Comparison of ENCODE assay signal across 1 cellular context in the genomic region with DNA sequence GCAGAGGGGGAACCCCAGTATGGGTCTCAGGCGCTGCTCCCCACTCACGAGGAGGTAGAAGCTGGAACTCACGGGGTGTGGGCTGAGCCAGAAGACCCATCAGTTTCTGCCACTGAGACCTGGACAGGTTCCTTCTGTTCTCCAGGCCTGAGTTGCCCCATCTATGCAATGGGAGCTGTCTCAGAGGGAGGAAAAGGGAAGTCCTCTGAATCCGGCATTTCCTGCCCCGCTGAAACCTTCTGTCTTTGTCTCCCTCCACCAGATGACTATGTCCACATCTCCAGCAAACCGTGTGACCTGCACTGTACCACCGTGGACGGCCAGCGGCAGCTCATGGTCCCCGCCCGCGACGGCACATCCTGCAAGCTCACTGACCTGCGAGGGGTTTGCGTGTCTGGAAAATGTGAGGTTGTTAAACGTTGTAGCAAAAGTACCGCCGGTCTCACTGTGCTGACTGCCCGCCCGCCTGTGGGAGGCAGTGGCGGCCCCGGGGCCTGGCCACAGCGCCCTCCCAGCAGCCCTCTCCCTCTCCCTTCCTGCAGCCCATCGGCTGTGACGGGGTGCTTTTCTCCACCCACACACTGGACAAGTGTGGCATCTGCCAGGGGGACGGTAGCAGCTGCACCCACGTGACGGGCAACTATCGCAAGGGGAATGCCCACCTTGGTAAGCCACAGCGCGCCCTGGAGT.
TF ChIP-seq lines count a peak whose summit lies in the region.

No MANE protein-coding gene starts in this region.

TF ChIP-seq in HepG2, 621 proteins besides CTCF, POLR2A, EP300 and RAD21:
- TF ChIP-seq KMT2B (CRISPR knock-in tag; IDR thresholded peaks at IDR 0.05), result no peak
- TF ChIP-seq, protein P1, sequence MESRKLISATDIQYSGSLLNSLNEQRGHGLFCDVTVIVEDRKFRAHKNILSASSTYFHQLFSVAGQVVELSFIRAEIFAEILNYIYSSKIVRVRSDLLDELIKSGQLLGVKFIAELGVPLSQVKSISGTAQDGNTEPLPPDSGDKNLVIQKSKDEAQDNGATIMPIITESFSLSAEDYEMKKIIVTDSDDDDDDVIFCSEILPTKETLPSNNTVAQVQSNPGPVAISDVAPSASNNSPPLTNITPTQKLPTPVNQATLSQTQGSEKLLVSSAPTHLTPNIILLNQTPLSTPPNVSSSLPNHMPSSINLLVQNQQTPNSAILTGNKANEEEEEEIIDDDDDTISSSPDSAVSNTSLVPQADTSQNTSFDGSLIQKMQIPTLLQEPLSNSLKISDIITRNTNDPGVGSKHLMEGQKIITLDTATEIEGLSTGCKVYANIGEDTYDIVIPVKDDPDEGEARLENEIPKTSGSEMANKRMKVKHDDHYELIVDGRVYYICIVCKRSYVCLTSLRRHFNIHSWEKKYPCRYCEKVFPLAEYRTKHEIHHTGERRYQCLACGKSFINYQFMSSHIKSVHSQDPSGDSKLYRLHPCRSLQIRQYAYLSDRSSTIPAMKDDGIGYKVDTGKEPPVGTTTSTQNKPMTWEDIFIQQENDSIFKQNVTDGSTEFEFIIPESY (CRISPR knock-in tag; IDR thresholded peaks at IDR 0.05), result peak; percentile 51; the same call in 1 of the 2 replicates
